In the genomic region with DNA sequence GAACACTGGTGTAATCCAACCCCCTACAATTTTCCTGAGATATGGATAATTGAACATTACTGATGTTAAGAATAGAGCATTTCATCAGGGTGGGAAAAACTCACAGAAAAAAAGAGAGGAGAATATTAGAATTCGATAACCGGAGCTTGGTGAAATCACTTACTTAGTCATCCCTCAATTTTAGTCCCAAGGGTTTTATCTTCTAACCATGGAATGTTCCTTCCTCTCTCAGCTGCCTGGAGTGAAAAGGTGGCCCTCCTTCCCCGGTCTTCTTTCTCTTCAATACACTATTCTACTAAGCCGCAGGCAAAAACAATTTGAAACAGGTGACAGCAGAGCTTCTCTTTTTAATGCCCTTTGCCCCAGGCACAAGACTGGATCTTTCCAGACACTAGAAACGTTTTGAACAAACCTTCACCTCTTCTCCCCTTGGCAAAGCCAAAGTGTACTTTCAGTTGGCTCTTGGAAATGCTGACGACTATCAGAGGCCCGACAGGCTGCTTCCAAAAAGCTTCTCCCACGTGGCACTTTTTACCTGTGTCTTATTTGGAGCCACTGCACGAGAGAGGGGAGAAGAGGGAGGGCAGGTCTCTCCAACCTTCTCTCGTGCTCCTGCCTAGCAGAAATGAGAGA, we compare ENCODE assay signal across 11 cellular contexts.
"Had no signal": no experiment of that assay in that cellular context is flagged by ENCODE, and none has a peak within 500 bp of the region (broad histone marks: within the 10 kb centered on the region; RNA-seq: fewer than 3 reads in every experiment).

No MANE protein-coding gene starts in this region.

- H3K4me1 Mint-ChIP-seq: activated CD4-positive, alpha-beta T cell treated with anti-CD3 and anti-CD28 coated beads, Interleukin-2, amount 10 ng/mL, durations not matched to agents 7 days and 5 days; stimulated activated effector memory CD8-positive, alpha-beta T cell treated with anti-CD3 and anti-CD28 coated beads, Interleukin-12 subunit alpha, Interleukin-12 subunit beta, amount 100 ng/mL, for 72 hours had no signal

- H3K9me3 Mint-ChIP-seq: activated CD4-positive, alpha-beta T cell treated with anti-CD3 and anti-CD28 coated beads, Interleukin-2, amount 10 ng/mL, durations not matched to agents 7 days and 5 days had no signal

- H3K9me3 ChIP-seq: pancreas had no signal

- H3K4me3 Mint-ChIP-seq: activated CD4-positive, alpha-beta T cell treated with anti-CD3 and anti-CD28 coated beads, Interleukin-2, amount 10 ng/mL, durations not matched to agents 7 days and 5 days; stimulated activated effector memory CD8-positive, alpha-beta T cell treated with anti-CD3 and anti-CD28 coated beads, Interleukin-12 subunit alpha, Interleukin-12 subunit beta, amount 100 ng/mL, for 72 hours had no signal

- H3K27me3 Mint-ChIP-seq: activated CD4-positive, alpha-beta T cell treated with anti-CD3 and anti-CD28 coated beads, Interleukin-2, amount 10 ng/mL, durations not matched to agents 7 days and 5 days had no signal

- H3K27ac ChIP-seq: dorsolateral prefrontal cortex, pancreas, sigmoid colon had no signal

- H3K4me3 ChIP-seq: dorsolateral prefrontal cortex, pancreas, sigmoid colon had no signal

- H3K36me3 ChIP-seq: pancreas, sigmoid colon had no signal

- H3K27ac Mint-ChIP-seq: activated CD4-positive, alpha-beta T cell treated with anti-CD3 and anti-CD28 coated beads, Interleukin-2, amount 10 ng/mL, durations not matched to agents 7 days and 5 days; stimulated activated effector memory CD8-positive, alpha-beta T cell treated with anti-CD3 and anti-CD28 coated beads, Interleukin-12 subunit alpha, Interleukin-12 subunit beta, amount 100 ng/mL, for 72 hours had no signal

- DNase-seq: activated CD4-positive, alpha-beta T cell treated with anti-CD3 and anti-CD28 coated beads, Interleukin-2, amount 10 ng/mL, durations not matched to agents 7 days and 5 days; activated naive CD4-positive, alpha-beta T cell; aorta; dorsolateral prefrontal cortex; hippocampal formation; kidney; left ventricle myocardium superior; pancreas; sigmoid colon; T-helper 2 cell had no signal

- H3K36me3 Mint-ChIP-seq: stimulated activated effector memory CD8-positive, alpha-beta T cell treated with anti-CD3 and anti-CD28 coated beads, Interleukin-12 subunit alpha, Interleukin-12 subunit beta, amount 100 ng/mL, for 72 hours had no signal

- H3K27me3 ChIP-seq: pancreas, sigmoid colon had no signal

- H3K4me1 ChIP-seq: pancreas had no signal

- ATAC-seq: left ventricle myocardium superior; pancreas; stimulated activated effector memory CD8-positive, alpha-beta T cell treated with anti-CD3 and anti-CD28 coated beads, Interleukin-12 subunit alpha, Interleukin-12 subunit beta, amount 100 ng/mL, for 72 hours had no signal
